Comparison of ENCODE assay signal across 22 cellular contexts in genomic region chr21:41444703-41445464, GRCh38.
"Had no signal": no experiment of that assay in that cellular context is flagged by ENCODE, and none has a peak within 500 bp of the region (broad histone marks: within the 10 kb centered on the region; RNA-seq: fewer than 3 reads in every experiment).

No MANE protein-coding gene starts in this region.

- H3K27me3 ChIP-seq: breast epithelium, colonic mucosa, dorsolateral prefrontal cortex, esophagus muscularis mucosa, hepatocyte, SJSA1, tibial artery had no signal

- ATAC-seq: activated CD4-positive, CD25-positive, alpha-beta regulatory T cell treated with anti-CD3 and anti-CD28 coated beads, Interleukin-2, amount 50 U/mL, for 24 hours; activated CD8-positive, alpha-beta memory T cell treated with anti-CD3 and anti-CD28 coated beads, Interleukin-2, amount 10 ng/mL, durations not matched to agents 7 days and 5 days; activated T-helper 17 cell treated with anti-CD3 and anti-CD28 coated beads, Interleukin-2, amount 50 U/mL, for 72 hours; naive thymus-derived CD8-positive, alpha-beta T cell; psoas muscle had no signal

- FAIRE-seq: frontal cortex had no signal

- H3K27ac ChIP-seq: breast epithelium, colonic mucosa, dorsolateral prefrontal cortex, esophagus muscularis mucosa, hepatocyte, left ventricle myocardium inferior, psoas muscle, SJSA1, tibial artery, VCaP had no signal

- H3K4me3 Mint-ChIP-seq: activated CD4-positive, alpha-beta memory T cell treated with anti-CD3 and anti-CD28 coated beads for 36 hours; activated CD8-positive, alpha-beta memory T cell treated with anti-CD3 and anti-CD28 coated beads, Interleukin-2, amount 10 ng/mL, durations not matched to agents 7 days and 5 days; activated T-helper 17 cell treated with anti-CD3 and anti-CD28 coated beads, Interleukin-2, amount 50 U/mL, for 72 hours; naive thymus-derived CD8-positive, alpha-beta T cell; stimulated activated naive CD8-positive, alpha-beta T cell treated with anti-CD3 and anti-CD28 coated beads, Interleukin-15, Interleukin-2, amounts not matched to agents 100 ng/mL and 50 ng/mL, for 24 hours had no signal

- DNase-seq: activated CD4-positive, alpha-beta memory T cell treated with anti-CD3 and anti-CD28 coated beads for 36 hours; activated CD8-positive, alpha-beta memory T cell treated with anti-CD3 and anti-CD28 coated beads, Interleukin-2, amount 10 ng/mL, durations not matched to agents 7 days and 5 days; activated naive CD4-positive, alpha-beta T cell treated with Interleukin-2 at 50 U/mL for 16 hours; activated T-cell treated with anti-CD3 and anti-CD28 coated beads for 4 hours; colonic mucosa; dorsolateral prefrontal cortex; glutamatergic neuron; left ventricle myocardium inferior; naive thymus-derived CD8-positive, alpha-beta T cell; psoas muscle; right cardiac atrium; stimulated activated CD4-positive, alpha-beta T cell treated with anti-CD3 and anti-CD28 coated beads, Interleukin-1b, Interleukin-23, amount 100 ng/mL, for 48 hours had no signal

- H3K9me3 ChIP-seq: breast epithelium, colonic mucosa, esophagus muscularis mucosa, left ventricle myocardium inferior, psoas muscle, SJSA1, tibial artery had no signal

- H3K9me3 Mint-ChIP-seq: activated CD4-positive, alpha-beta memory T cell treated with anti-CD3 and anti-CD28 coated beads for 36 hours; activated T-helper 17 cell treated with anti-CD3 and anti-CD28 coated beads, Interleukin-2, amount 50 U/mL, for 72 hours; naive thymus-derived CD8-positive, alpha-beta T cell; stimulated activated naive CD8-positive, alpha-beta T cell treated with anti-CD3 and anti-CD28 coated beads, Interleukin-15, Interleukin-2, amounts not matched to agents 100 ng/mL and 50 ng/mL, for 24 hours had no signal

- H3K4me1 ChIP-seq: breast epithelium, colonic mucosa, esophagus muscularis mucosa, left ventricle myocardium inferior, psoas muscle, SJSA1, tibial artery had no signal

- H3K4me3 ChIP-seq: breast epithelium, colonic mucosa, dorsolateral prefrontal cortex, esophagus muscularis mucosa, hepatocyte, left ventricle myocardium inferior, psoas muscle, SJSA1, tibial artery had no signal

- H3K4me1 Mint-ChIP-seq: activated T-helper 17 cell treated with anti-CD3 and anti-CD28 coated beads, Interleukin-2, amount 50 U/mL, for 72 hours; naive thymus-derived CD8-positive, alpha-beta T cell had no signal

- H3K27ac Mint-ChIP-seq: activated CD4-positive, alpha-beta memory T cell treated with anti-CD3 and anti-CD28 coated beads for 36 hours; activated T-helper 17 cell treated with anti-CD3 and anti-CD28 coated beads, Interleukin-2, amount 50 U/mL, for 72 hours; stimulated activated naive CD8-positive, alpha-beta T cell treated with anti-CD3 and anti-CD28 coated beads, Interleukin-15, Interleukin-2, amounts not matched to agents 100 ng/mL and 50 ng/mL, for 24 hours had no signal

- H3K27me3 Mint-ChIP-seq: activated CD4-positive, alpha-beta memory T cell treated with anti-CD3 and anti-CD28 coated beads for 36 hours; activated CD8-positive, alpha-beta memory T cell treated with anti-CD3 and anti-CD28 coated beads, Interleukin-2, amount 10 ng/mL, durations not matched to agents 7 days and 5 days; activated T-helper 17 cell treated with anti-CD3 and anti-CD28 coated beads, Interleukin-2, amount 50 U/mL, for 72 hours; naive thymus-derived CD8-positive, alpha-beta T cell; stimulated activated naive CD8-positive, alpha-beta T cell treated with anti-CD3 and anti-CD28 coated beads, Interleukin-15, Interleukin-2, amounts not matched to agents 100 ng/mL and 50 ng/mL, for 24 hours had no signal

- H3K36me3 ChIP-seq: colonic mucosa, SJSA1 had no signal
